1 cellular context compared by ENCODE assay signal in genomic region chr1:53405737-53406136, GRCh38.
TF ChIP-seq lines count a peak whose summit lies in the region.

No MANE protein-coding gene starts in this region.

TF ChIP-seq in GM23338, 12 proteins besides CTCF, POLR2A, EP300 and RAD21 (continued from another document):
- TF ChIP-seq CREB1 (CRISPR knock-in tag; IDR thresholded peaks at IDR 0.05; ENCODE audit: low read depth) = no peak
- TF ChIP-seq EZH2 (IDR thresholded peaks at IDR 0.05; ENCODE audit: low read depth, unreplicated experiment) = no peak
- no peak for TF ChIP-seq NANOG (IDR thresholded peaks at IDR 0.05; ENCODE audit: borderline replicate concordance)
- no peak for TF ChIP-seq ETS1 (IDR thresholded peaks at IDR 0.05)
- no peak for TF ChIP-seq POLR2AphosphoS5 (IDR thresholded peaks at IDR 0.05; ENCODE audit: low read depth)
- TF ChIP-seq STAT1 (IDR thresholded peaks at IDR 0.05; ENCODE audit: unreplicated experiment) = no peak
- no peak for TF ChIP-seq ZNF331 (CRISPR knock-in tag; IDR thresholded peaks at IDR 0.05; ENCODE audit: low read depth)
- TF ChIP-seq EZH2phosphoT487 (IDR thresholded peaks at IDR 0.05; ENCODE audit: unreplicated experiment) = no peak
